Comparison of ENCODE assay signal across 9 cellular contexts in genomic region chr15:52709172-52709979, GRCh38. TPM values are rescaled to one million over a fixed set of nuclear protein-coding genes. Genes with fewer than 3 reads are reported as not detected.
DNase-seq lines count a peak whose midpoint lies in the region; ATAC-seq, FAIRE-seq and TF ChIP-seq lines count a peak whose summit lies in the region.
"Had no signal": no experiment of that assay in that cellular context is flagged by ENCODE, and none has a peak within 500 bp of the region (broad histone marks: within the 10 kb centered on the region; RNA-seq: fewer than 3 reads in every experiment).

No MANE protein-coding gene starts in this region.

- no peaks in the 10 kb centered on the region for H3K79me2 ChIP-seq in mammary epithelial cell (ENCODE audit: insufficient read depth, low read length)
- H3K79me2 ChIP-seq in K562 (ENCODE audit: control insufficient read depth, insufficient read depth, low read length): no peaks in the 10 kb centered on the region

- peak overlapping the region; percentile 7 for H3K4me3 Mint-ChIP-seq in MCF 10A (ENCODE audit: unreplicated experiment)
- H3K4me3 Mint-ChIP-seq in stimulated activated effector memory CD8-positive, alpha-beta T cell treated with anti-CD3 and anti-CD28 coated beads, Interleukin-12 subunit alpha, Interleukin-12 subunit beta, amount 100 ng/mL, for 72 hours: no peak overlapping the region

- H2AFZ ChIP-seq in mammary epithelial cell (ENCODE audit: low read depth, low read length) (no peak overlapping the region), K562 (ENCODE audit: low read depth, low read length) (no peak overlapping the region)

- H3K36me3 Mint-ChIP-seq in MCF 10A (ENCODE audit: insufficient read depth, unreplicated experiment): no peaks in the 10 kb centered on the region
- no peaks in the 10 kb centered on the region for H3K36me3 Mint-ChIP-seq in stimulated activated effector memory CD8-positive, alpha-beta T cell treated with anti-CD3 and anti-CD28 coated beads, Interleukin-12 subunit alpha, Interleukin-12 subunit beta, amount 100 ng/mL, for 72 hours

- no peaks in the 10 kb centered on the region for H3K9me3 ChIP-seq in mammary epithelial cell (replicated peaks; ENCODE audit: insufficient read depth, low read length)
- no peaks in the 10 kb centered on the region for H3K9me3 ChIP-seq in K562 (replicated peaks; ENCODE audit: control insufficient read depth, insufficient read depth, low read depth, low read length)
- H3K9me3 ChIP-seq: BLaER1 treated with 17β-estradiol and CSF1 and Interleukin-3, amounts not matched to agents 10 nM and 100 nM had no signal

- H3K27ac ChIP-seq in mammary epithelial cell (ENCODE audit: insufficient read depth, low read depth, low read length) (no peak overlapping the region), K562 (ENCODE audit: extremely low read depth, low read depth, low read length) (no peak overlapping the region)
- H3K27ac ChIP-seq: BLaER1 treated with 17β-estradiol and CSF1 and Interleukin-3, amounts not matched to agents 10 nM and 100 nM had no signal

- H3K9me1 ChIP-seq in K562 (ENCODE audit: control insufficient read depth, insufficient read depth, low read length): no peaks in the 10 kb centered on the region

- no peak for TF ChIP-seq POLR2A in K562 (conservative IDR thresholded peaks at IDR 0.05)

- H3K9ac ChIP-seq in mammary epithelial cell (ENCODE audit: insufficient read depth, low read length): no peak overlapping the region
- H3K9ac ChIP-seq in K562 (ENCODE audit: insufficient read depth in 1 of 2, low read depth in 2 of 2, low read length in 2 of 2): no peak overlapping the region
- H3K9ac ChIP-seq: BLaER1 treated with 17β-estradiol and CSF1 and Interleukin-3, amounts not matched to agents 10 nM and 100 nM had no signal

- no peak overlapping the region for H3K27ac Mint-ChIP-seq in MCF 10A (ENCODE audit: low read depth, unreplicated experiment)
- no peak overlapping the region for H3K27ac Mint-ChIP-seq in stimulated activated effector memory CD8-positive, alpha-beta T cell treated with anti-CD3 and anti-CD28 coated beads, Interleukin-12 subunit alpha, Interleukin-12 subunit beta, amount 100 ng/mL, for 72 hours

- H4K20me1 ChIP-seq in mammary epithelial cell (ENCODE audit: insufficient read depth, low read length): no peaks in the 10 kb centered on the region
- H4K20me1 ChIP-seq in K562 (replicated peaks; ENCODE audit: control insufficient read depth, insufficient read depth, low read length): no peaks in the 10 kb centered on the region
- H4K20me1 ChIP-seq: BLaER1 treated with 17β-estradiol and CSF1 and Interleukin-3, amounts not matched to agents 10 nM and 100 nM had no signal

- no peaks in the 10 kb centered on the region for H3K9me3 Mint-ChIP-seq in MCF 10A (ENCODE audit: unreplicated experiment)
- peaks cover 3% of the 10 kb centered on the region for H3K9me3 Mint-ChIP-seq in stimulated activated effector memory CD8-positive, alpha-beta T cell treated with anti-CD3 and anti-CD28 coated beads, Interleukin-12 subunit alpha, Interleukin-12 subunit beta, amount 100 ng/mL, for 72 hours

- CTCF ChIA-PET in MCF 10A (lab: Yijun Ruan, JAX) (interaction anchor here (0.6 to 1.8 kb wide), 4 partner anchors 10 to 25 kb away, joined by 3 to 5 read pairs (median 3); no protein-coding TSS in a partner anchor), mammary epithelial cell (lab: Charles Lee; ENCODE audit: low non-redundant PET) (no interaction called here), K562 (lab: Yijun Ruan, JAX; ENCODE audit: low intra/inter-chr PET ratio) (no interaction called here)

- peak; percentile 85 for ATAC-seq in HG03108 (IDR thresholded peaks at IDR 0.05; ENCODE audit: unreplicated experiment)
- peak; percentile 69 for ATAC-seq in K562
- ATAC-seq in stimulated activated effector memory CD8-positive, alpha-beta T cell treated with anti-CD3 and anti-CD28 coated beads, Interleukin-12 subunit alpha, Interleukin-12 subunit beta, amount 100 ng/mL, for 72 hours: peak; percentile 38

- no peaks in the 10 kb centered on the region for H3K27me3 ChIP-seq in mammary epithelial cell (ENCODE audit: insufficient read depth, low read length)
- H3K27me3 ChIP-seq in K562 (ENCODE audit: control insufficient read depth in 2 of 2, insufficient read depth in 2 of 2, low read length in 2 of 2): no peaks in the 10 kb centered on the region; a peak in 1 of 5 replicates
- H3K27me3 ChIP-seq: BLaER1 treated with 17β-estradiol and CSF1 and Interleukin-3, amounts not matched to agents 10 nM and 100 nM had no signal

- no peak overlapping the region for H3K4me2 ChIP-seq in mammary epithelial cell (ENCODE audit: insufficient read depth, low read depth, low read length)
- no peak overlapping the region for H3K4me2 ChIP-seq in K562 (ENCODE audit: insufficient read depth, low read length)
- H3K4me2 ChIP-seq: BLaER1 treated with 17β-estradiol and CSF1 and Interleukin-3, amounts not matched to agents 10 nM and 100 nM had no signal

- H3K4me1 ChIP-seq in mammary epithelial cell (ENCODE audit: insufficient read depth, low read length) (peaks cover 4% of the 10 kb centered on the region), K562 (replicated peaks in 1 of 2; ENCODE audit: control insufficient read depth in 2 of 2, insufficient read depth in 2 of 2, low read length in 2 of 2) (no peaks in the 10 kb centered on the region)
- H3K4me1 ChIP-seq: BLaER1 treated with 17β-estradiol and CSF1 and Interleukin-3, amounts not matched to agents 10 nM and 100 nM had no signal

- no peak for FAIRE-seq in K562 (lab: Jason Lieb, UNC)

- POLR2A ChIA-PET in MCF 10A (lab: Yijun Ruan, JAX) (interaction anchor here (0.9 to 2.8 kb wide), 4 partner anchors 14 to 181 kb away, joined by 3 to 9 read pairs (median 4); partner anchors contain the start of genes ATOSA and MYO5A), K562 (lab: Yijun Ruan, JAX) (interaction anchor here (0.6 kb wide), 1 partner anchor 948 kb away, joined by 3 read pairs; no protein-coding TSS in a partner anchor)

- TF ChIP-seq CTCF in MCF 10A (IDR thresholded peaks at IDR 0.05; ENCODE audit: unreplicated experiment) (no peak), mammary epithelial cell (conservative IDR thresholded peaks at IDR 0.05 in 1 of 2, IDR thresholded peaks at IDR 0.05 in 1 of 2; ENCODE audit: extremely low read depth in 1 of 2, insufficient read depth in 1 of 2, low read depth in 1 of 2, low read length in 2 of 2) (no peak), K562 (IDR thresholded peaks at IDR 0.05 in 2 of 3, conservative IDR thresholded peaks at IDR 0.05 in 1 of 3; ENCODE audit: insufficient read depth in 2 of 3, low read depth in 1 of 3, low read length in 3 of 3) (no peak)

- peaks cover 20% of the 10 kb centered on the region for H3K4me1 Mint-ChIP-seq in MCF 10A (ENCODE audit: insufficient read depth, unreplicated experiment)
- peaks cover 9% of the 10 kb centered on the region for H3K4me1 Mint-ChIP-seq in stimulated activated effector memory CD8-positive, alpha-beta T cell treated with anti-CD3 and anti-CD28 coated beads, Interleukin-12 subunit alpha, Interleukin-12 subunit beta, amount 100 ng/mL, for 72 hours

- WGBS in mammary epithelial cell (ENCODE audit: low coverage, missing lambda C conversion rate): 91% methylated on average over 10 of the region's 10 CpGs
- WGBS in K562 (ENCODE audit: insufficient coverage, low coverage, missing lambda C conversion rate): 0% methylated on average over 8 of the region's 10 CpGs

- BruUV-seq in MCF 10A (replicated peaks; lab: Mats Ljungman, UMichigan) (no TSS peak), mammary epithelial cell (replicated peaks; lab: Mats Ljungman, UMichigan) (no TSS peak), K562 (replicated peaks; lab: Mats Ljungman, UMichigan) (no TSS peak)

- DNase-seq in MCF 10A (ENCODE audit: unreplicated experiment) (peak; percentile 35), mammary epithelial cell (no peak), K562 (ENCODE audit: extremely low read depth in 1 of 4, low spot score in 3 of 4) (peak in 1 of 4 experiments; percentile 7), cerebellar nuclear complex (lab: John Stamatoyannopoulos, UW) (no peak), anterior cingulate cortex (lab: John Stamatoyannopoulos, UW) (no peak), D341Med (ENCODE audit: low spot score) (no peak)
- DNase-seq in stimulated activated effector memory CD8-positive, alpha-beta T cell treated with anti-CD3 and anti-CD28 coated beads, Interleukin-12 subunit alpha, Interleukin-12 subunit beta, amount 100 ng/mL, for 72 hours (ENCODE audit: low spot score in 2 of 2): no peak

- no peak for TF ChIP-seq EP300 in K562 (IDR thresholded peaks at IDR 0.05; ENCODE audit: low read length)

- in situ Hi-C loops in mammary epithelial cell (cut with MboI; ENCODE audit: low sequenced_read_pairs in 2 of 2) (no loop called here), K562 (cut with MboI) (no loop called here)

- dilution Hi-C loops in mammary epithelial cell (cut with HindIII; ENCODE audit: low sequenced_read_pairs): no loop called here

- no peak for TF ChIP-seq RAD21 in K562 (CRISPR knock-in tag; conservative IDR thresholded peaks at IDR 0.05 in 1 of 2, IDR thresholded peaks at IDR 0.05 in 1 of 2)

- H3K27me3 Mint-ChIP-seq in MCF 10A (ENCODE audit: insufficient read depth, unreplicated experiment): no peaks in the 10 kb centered on the region

- intact Hi-C loops in MCF 10A (cut with micrococcal nuclease): no loop called here
- intact Hi-C loops in mammary epithelial cell (cut with micrococcal nuclease): no loop called here
- intact Hi-C loops in K562 (cut with micrococcal nuclease): no loop called here

- H3K36me3 ChIP-seq in mammary epithelial cell (ENCODE audit: insufficient read depth, low read length): no peaks in the 10 kb centered on the region
- no peaks in the 10 kb centered on the region for H3K36me3 ChIP-seq in K562 (ENCODE audit: control insufficient read depth, insufficient read depth, low read length)
- H3K36me3 ChIP-seq: BLaER1 treated with 17β-estradiol and CSF1 and Interleukin-3, amounts not matched to agents 10 nM and 100 nM had no signal

- H3K4me3 ChIP-seq in mammary epithelial cell (replicated peaks in 1 of 3; ENCODE audit: insufficient read depth in 1 of 3, low read depth in 2 of 3, low read length in 3 of 3) (no peak overlapping the region), K562 (no peak overlapping the region)
- H3K4me3 ChIP-seq: BLaER1 treated with 17β-estradiol and CSF1 and Interleukin-3, amounts not matched to agents 10 nM and 100 nM had no signal

RNA-seq across cellular contexts. Expression of gene ATOSA, which starts 30.2 kb away (rescaled TPM):
- total RNA-seq in MCF 10A (2022) (21.3 and 27.6 TPM in 2 replicates), mammary epithelial cell (10 to 100 TPM; 14.4 to 25.3 TPM), K562 (2014; rRNA removed) (3.9 and 5.2 TPM in 2 replicates), K562 (2014; rRNA removed; fragmentation: Illumina TruSeq; extraction: Trizol) (3.7 and 3.8 TPM in 2 replicates), K562 (2015; rRNA removed; fragmentation: Illumina TruSeq; extraction: Trizol) (3.2 and 3.9 TPM in 2 replicates), K562 (2021) (3.9 and 6.1 TPM in 2 replicates)
- polyA plus RNA-seq in mammary epithelial cell (4.2 TPM), K562 (2011; rRNA removed) (5.2 and 5.9 TPM in 2 replicates), K562 (2014; fragmentation: Illumina TruSeq; extraction: Trizol) (4.2 and 5.8 TPM in 2 replicates), K562 (2014; fragmentation: Nextera tagmentation; extraction: Ambion mirVana) (1 to 10 TPM; 2.0 to 2.1 TPM), K562 (2014; rRNA removed) (3.0 and 3.6 TPM in 2 replicates)
- polyA minus RNA-seq in mammary epithelial cell: 7.1 TPM
- total RNA-seq in K562 (2011; cell fraction: chromatin; rRNA removed; ENCODE audit: low replicate concordance): 7.7 and 29.7 TPM in 2 replicates
- total RNA-seq in K562 (2011; cell fraction: nucleolus; rRNA removed): 3.7 and 5.1 TPM in 2 replicates
- total RNA-seq in K562 (2011; cell fraction: nucleoplasm; rRNA removed): 17.5 and 28.7 TPM in 2 replicates
- polyA plus RNA-seq in K562 (2011; cell fraction: cytosol; rRNA removed): 1.1 and 3.0 TPM in 2 replicates
- polyA plus RNA-seq in K562 (2011; cell fraction: nucleus; rRNA removed): 8.6 and 12.3 TPM in 2 replicates
- polyA plus RNA-seq in K562 (2012): 4.5 and 9.3 TPM in 2 replicates
- polyA minus RNA-seq in K562 (2011; rRNA and poly(A)+ RNA removed): 10.3 and 10.8 TPM in 2 replicates
- polyA minus RNA-seq in K562 (2011; cell fraction: cytosol; rRNA and poly(A)+ RNA removed): 3.7 and 6.5 TPM in 2 replicates
- 8.2 and 12.2 TPM in 2 replicates for polyA minus RNA-seq in K562 (2011; cell fraction: nucleus; rRNA and poly(A)+ RNA removed)
